Comparison of ENCODE assay signal across 9 cellular contexts in genomic region chr2:75647771-75648170, GRCh38. TPM values are rescaled to one million over a fixed set of nuclear protein-coding genes. Genes with fewer than 3 reads are reported as not detected.
DNase-seq lines count a peak whose midpoint lies in the region; ATAC-seq and TF ChIP-seq lines count a peak whose summit lies in the region.
"Had no signal": no experiment of that assay in that cellular context is flagged by ENCODE, and none has a peak within 500 bp of the region (broad histone marks: within the 10 kb centered on the region; RNA-seq: fewer than 3 reads in every experiment).

No MANE protein-coding gene starts in this region.

- peaks cover 24% of the 10 kb centered on the region for H3K4me1 Mint-ChIP-seq in activated CD8-positive, alpha-beta memory T cell treated with anti-CD3 and anti-CD28 coated beads, Interleukin-2, amount 10 ng/mL, durations not matched to agents 7 days and 5 days
- H3K4me1 Mint-ChIP-seq in T-cell, result peaks cover 43 to 52% (median 50%) of the 10 kb centered on the region in 3 donors

- no peak for TF ChIP-seq POLR2A in stomach (IDR thresholded peaks at IDR 0.05)

- H3K9me3 ChIP-seq in stomach, result no peaks in the 10 kb centered on the region

- in situ Hi-C loops in KBM-7 (cut with MboI; ENCODE audit: low pct_unique_long_range_greater_than_20kb, low sequenced_read_pairs), result no loop called here

- peak overlapping the region; percentile 92 for H3K27ac Mint-ChIP-seq in activated CD8-positive, alpha-beta memory T cell treated with anti-CD3 and anti-CD28 coated beads, Interleukin-2, amount 10 ng/mL, durations not matched to agents 7 days and 5 days
- peak overlapping the region in 1 of 2 donors; percentile 86 for H3K27ac Mint-ChIP-seq in T-cell

- CTCF ChIA-PET in activated CD8-positive, alpha-beta memory T cell treated with anti-CD3 and anti-CD28 coated beads, Interleukin-2, amount 10 ng/mL, durations not matched to agents 7 days and 5 days (lab: Charles Lee), result interaction anchor here (0.8 to 4.3 kb wide), 5 partner anchors 9 to 39 kb away, joined by 3 to 24 read pairs (median 3); no protein-coding TSS in a partner anchor
- CTCF ChIA-PET in T-cell (lab: Charles Lee), result interaction anchor here in 1 of 2 donors (1.4 to 1.9 kb wide), 2 partner anchors 20 to 29 kb away, joined by 4 to 10 read pairs; no protein-coding TSS in a partner anchor

- peak overlapping the region; percentile 89 for H3K4me3 Mint-ChIP-seq in activated CD8-positive, alpha-beta memory T cell treated with anti-CD3 and anti-CD28 coated beads, Interleukin-2, amount 10 ng/mL, durations not matched to agents 7 days and 5 days
- peak overlapping the region; percentile 93 to 95 (median 94) for H3K4me3 Mint-ChIP-seq in T-cell

- no peaks in the 10 kb centered on the region for H3K27me3 ChIP-seq in stomach

- no peak for ATAC-seq in activated CD8-positive, alpha-beta memory T cell treated with anti-CD3 and anti-CD28 coated beads, Interleukin-2, amount 10 ng/mL, durations not matched to agents 7 days and 5 days
- ATAC-seq in T-cell (replicated peaks in 1 of 4) (no peak), HG02759 (IDR thresholded peaks at IDR 0.05; ENCODE audit: unreplicated experiment) (no peak)

- H3K4me3 ChIP-seq in fibroblast of pulmonary artery (replicated peaks; ENCODE audit: low read depth, low read length), result peak overlapping the region; percentile 94
- H3K4me3 ChIP-seq in stomach, result peak overlapping the region in 3 of 4 donors; percentile 89 to 97 (median 96)

- POLR2A ChIA-PET in T-cell (lab: Charles Lee), result no interaction called here

- intact Hi-C loops in stomach (cut with DNase I; ENCODE audit: low total_unique reads), result no loop called here

- TF ChIP-seq EP300 in stomach (IDR thresholded peaks at IDR 0.05), result no peak

- no peak for DNase-seq in activated CD8-positive, alpha-beta memory T cell treated with anti-CD3 and anti-CD28 coated beads, Interleukin-2, amount 10 ng/mL, durations not matched to agents 7 days and 5 days
- DNase-seq in activated CD8-positive, alpha-beta memory T cell treated with anti-CD3 and anti-CD28 coated beads, Interleukin-2, amount 50 U/mL, for 48 hours, result no peak
- DNase-seq in T-cell (no peak), fibroblast of pulmonary artery (ENCODE audit: low read depth) (peak; percentile 16), stomach (no peak), KBM-7 (no peak), DMS114 treated with DMSO at 0.1 percent for 48 hours (lab: John Stamatoyannopoulos, UW; ENCODE audit: unreplicated experiment) (no peak)
- DNase-seq: DMS79 had no signal

- 65 to 75% (median 69%) methylated on average over 3 of the region's 3 CpGs for WGBS in stomach, 5 donors

- H3K4me1 ChIP-seq in stomach, result peaks cover 5 to 36% (median 26%) of the 10 kb centered on the region in 4 donors

- peak overlapping the region in 1 of 5 donors; percentile 87 for H3K27ac ChIP-seq in stomach

- TF ChIP-seq CTCF in fibroblast of pulmonary artery (IDR thresholded peaks at IDR 0.05; ENCODE audit: low read length, missing control alignments) (no peak), stomach (IDR thresholded peaks at IDR 0.05) (no peak)

- H3K27me3 Mint-ChIP-seq in activated CD8-positive, alpha-beta memory T cell treated with anti-CD3 and anti-CD28 coated beads, Interleukin-2, amount 10 ng/mL, durations not matched to agents 7 days and 5 days, result peaks cover 2% of the 10 kb centered on the region
- no peaks in the 10 kb centered on the region for H3K27me3 Mint-ChIP-seq in T-cell

- H3K36me3 ChIP-seq in stomach, result peaks cover 17 to 35% (median 31%) of the 10 kb centered on the region in 4 donors

- no peaks in the 10 kb centered on the region for H3K9me3 Mint-ChIP-seq in activated CD8-positive, alpha-beta memory T cell treated with anti-CD3 and anti-CD28 coated beads, Interleukin-2, amount 10 ng/mL, durations not matched to agents 7 days and 5 days (ENCODE audit: low read depth)
- H3K9me3 Mint-ChIP-seq in T-cell, result peaks cover 0 to 5% (median 0%) of the 10 kb centered on the region in 3 donors

- peaks cover 31% of the 10 kb centered on the region for H3K36me3 Mint-ChIP-seq in activated CD8-positive, alpha-beta memory T cell treated with anti-CD3 and anti-CD28 coated beads, Interleukin-2, amount 10 ng/mL, durations not matched to agents 7 days and 5 days
- H3K36me3 Mint-ChIP-seq in T-cell, result peaks cover 31% of the 10 kb centered on the region

RNA-seq across cellular contexts. Expression of gene MRPL19, which starts 1.2 kb away (rescaled TPM):
- total RNA-seq in activated CD8-positive, alpha-beta memory T cell treated with anti-CD3 and anti-CD28 coated beads, Interleukin-2, amount 10 ng/mL, durations not matched to agents 7 days and 5 days, result 10 to 100 TPM; 38.2 to 50.4 TPM
- 10 to 100 TPM; 16.6 to 31.5 (median 22.6) TPM for total RNA-seq in T-cell
- total RNA-seq in stomach, result 10 to 100 TPM in 4 of 5 donors, 1 to 10 TPM in 1; 8.8 to 55.0 (median 31.9) TPM
- polyA plus RNA-seq in stomach, result 10 to 100 TPM; 11.9 to 30.2 (median 29.6) TPM
